Comparison of ENCODE assay signal across 22 cellular contexts in the genomic region with DNA sequence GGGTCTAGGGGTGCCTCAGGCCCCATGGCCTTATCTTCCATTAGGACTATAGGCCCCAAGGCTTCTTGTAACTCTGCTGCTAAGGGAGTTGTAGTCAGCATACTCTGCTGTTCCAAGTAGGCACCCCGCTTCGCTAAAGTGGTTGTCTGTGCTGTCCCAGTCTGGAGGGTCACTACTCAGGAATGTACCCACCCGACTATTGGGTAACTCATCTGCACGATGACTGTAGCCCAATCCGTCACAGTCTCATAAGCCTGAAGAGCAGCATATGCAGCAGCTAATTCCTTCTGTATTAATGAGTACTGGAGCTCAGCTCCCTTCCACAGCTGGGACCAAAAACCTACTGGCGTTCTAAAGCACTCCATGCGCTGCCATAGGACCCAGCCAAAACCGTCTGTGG.
"Had no signal": no experiment of that assay in that cellular context is flagged by ENCODE, and none has a peak within 500 bp of the region (broad histone marks: within the 10 kb centered on the region; RNA-seq: fewer than 3 reads in every experiment).

No MANE protein-coding gene starts in this region.

- H3K36me3 ChIP-seq: left ventricle myocardium inferior, lower lobe of right lung, neural progenitor cell, ovary, right atrium auricular region, sigmoid colon, tibial artery, upper lobe of left lung, vagina had no signal

- H3K9me3 ChIP-seq: left ventricle myocardium inferior, lower lobe of right lung, ovary, right atrium auricular region, sigmoid colon, tibial artery, upper lobe of left lung, vagina had no signal

- DNase-seq: effector CD8-positive, alpha-beta T cell; foreskin keratinocyte; immature natural killer cell; left cardiac atrium; left ventricle myocardium inferior; lower lobe of right lung; midbrain; nucleus accumbens; ovary; sigmoid colon; small intestine; stimulated activated CD4-positive, alpha-beta T cell treated with anti-CD3 and anti-CD28 coated beads, Interleukin-2, amount 100 ng/mL, for 48 hours; stimulated activated naive CD4-positive, alpha-beta T cell treated with Interleukin-2 at 50 U/mL for 16 hours; tibial artery; upper lobe of left lung had no signal

- H3K27me3 ChIP-seq: foreskin keratinocyte, neural progenitor cell, ovary, right atrium auricular region, sigmoid colon, tibial artery, upper lobe of left lung, vagina had no signal

- H3K27ac ChIP-seq: coronary artery, foreskin keratinocyte, left ventricle myocardium inferior, lower lobe of right lung, neural progenitor cell, ovary, right atrium auricular region, tibial artery, upper lobe of left lung, vagina had no signal

- H3K4me1 ChIP-seq: neural progenitor cell had no signal

- FAIRE-seq: keratinocyte, small intestine had no signal

- H2AFZ ChIP-seq: neural progenitor cell had no signal

- ATAC-seq: esophagus mucosa; foreskin keratinocyte; left cardiac atrium; lower lobe of right lung; natural killer cell treated with Interleukin-12 subunit alpha and Interleukin-12 subunit beta and Interleukin-15 and Interleukin-18, amount 100 ng/mL, for 72 hours had no signal

- H3K9ac ChIP-seq: neural progenitor cell had no signal

- H3K4me3 ChIP-seq: coronary artery, left ventricle myocardium inferior, lower lobe of right lung, neural progenitor cell, ovary, right atrium auricular region, sigmoid colon, tibial artery, upper lobe of left lung, vagina had no signal

- H3K4me2 ChIP-seq: neural progenitor cell had no signal
